In the genomic region with DNA sequence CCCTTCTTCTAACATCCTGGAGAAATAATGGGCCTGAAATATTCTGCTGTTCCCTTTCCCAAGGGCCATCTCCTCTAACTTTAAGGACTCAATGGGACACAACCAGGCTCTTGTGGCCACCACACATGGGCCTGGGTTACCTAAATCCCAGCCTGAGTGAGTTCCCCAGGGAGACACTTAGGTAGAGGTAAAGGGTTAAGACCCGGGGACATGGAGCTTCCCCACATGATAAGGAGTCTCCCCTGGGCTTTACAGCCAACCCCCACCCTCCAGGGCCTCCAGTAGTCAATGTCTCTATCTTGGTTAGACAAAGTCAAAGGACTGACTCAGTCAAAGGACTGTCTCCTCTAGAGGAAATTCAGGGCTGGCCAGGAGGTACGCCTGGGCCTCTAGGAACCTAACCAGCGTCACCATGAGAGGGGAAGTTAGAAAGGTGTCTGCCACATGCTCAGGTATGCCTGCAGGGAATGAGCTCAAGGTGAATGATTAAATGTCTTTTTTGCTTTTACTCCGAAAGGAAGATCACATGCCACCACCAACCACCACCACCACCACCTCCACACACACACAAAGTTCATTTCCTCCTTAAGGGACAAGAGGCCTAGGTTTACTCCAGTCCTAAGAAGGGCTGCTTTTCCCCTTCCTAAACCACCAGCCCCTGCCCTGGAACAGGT, we compare ENCODE assay signal across 9 cellular contexts. TPM values are rescaled to one million over a fixed set of nuclear protein-coding genes. Genes with fewer than 3 reads are reported as not detected.
DNase-seq lines count a peak whose midpoint lies in the region; ATAC-seq and TF ChIP-seq lines count a peak whose summit lies in the region.
"Had no signal": no experiment of that assay in that cellular context is flagged by ENCODE, and none has a peak within 500 bp of the region (broad histone marks: within the 10 kb centered on the region; RNA-seq: fewer than 3 reads in every experiment).

No MANE protein-coding gene starts in this region.

- H3K36me3 Mint-ChIP-seq in activated T-cell treated with anti-CD3 and anti-CD28 coated beads, Interleukin-2, amount 50 U/mL, for 24 hours (ENCODE audit: low read depth) = peaks cover 48% of the 10 kb centered on the region

- TF ChIP-seq RAD21 in HCT116 (IDR thresholded peaks at IDR 0.05; ENCODE audit: low read depth) = no peak

- no peaks in the 10 kb centered on the region for H3K9me3 ChIP-seq in HCT116 (ENCODE audit: control insufficient read depth in 1 of 2, insufficient read depth in 1 of 2, low read depth in 1 of 2, low read length in 2 of 2)

- H3K27me3 ChIP-seq in HCT116 (ENCODE audit: insufficient read depth, low read length) (no peaks in the 10 kb centered on the region), foreskin keratinocyte (no peaks in the 10 kb centered on the region)

- H3K79me2 ChIP-seq in HCT116 (ENCODE audit: insufficient read depth, low read length) = peaks cover 38% of the 10 kb centered on the region

- H3K27ac Mint-ChIP-seq in activated T-cell treated with anti-CD3 and anti-CD28 coated beads, Interleukin-2, amount 50 U/mL, for 24 hours = peak overlapping the region; percentile 88

- H3K4me1 Mint-ChIP-seq in activated T-cell treated with anti-CD3 and anti-CD28 coated beads, Interleukin-2, amount 50 U/mL, for 24 hours (ENCODE audit: low read depth) = peaks cover 84% of the 10 kb centered on the region

- peaks cover 9% of the 10 kb centered on the region; the same call in 1 of the 2 replicates for H4K20me1 ChIP-seq in HCT116 (ENCODE audit: insufficient read depth)

- H3K27me3 Mint-ChIP-seq in activated T-cell treated with anti-CD3 and anti-CD28 coated beads, Interleukin-2, amount 50 U/mL, for 24 hours = no peaks in the 10 kb centered on the region

- RAD21 ChIA-PET in HCT116 (lab: Charles Lee; ENCODE audit: low non-redundant PET in 1 of 2, low total read pairs in 2 of 2, uncharacterized antibody in 2 of 2, unreplicated experiment in 2 of 2) = interaction anchor here (0.6 to 3.7 kb wide), 5 partner anchors 28 to 549 kb away, joined by 3 to 14 read pairs (median 5); no protein-coding TSS in a partner anchor

- peaks cover 15 to 30% of the 10 kb centered on the region in 2 experiments for H3K36me3 ChIP-seq in HCT116 (ENCODE audit: control insufficient read depth in 1 of 2, insufficient read depth in 2 of 2, low read length in 2 of 2)

- no peaks in the 10 kb centered on the region for H3K9me2 ChIP-seq in HCT116 (ENCODE audit: insufficient read depth)

- no peak overlapping the region for H2AFZ ChIP-seq in HCT116 (ENCODE audit: low read depth, low read length, poor library complexity, severe bottlenecking)

- no peak for TF ChIP-seq CTCF in HCT116 (IDR thresholded peaks at IDR 0.05 in 2 of 3, conservative IDR thresholded peaks at IDR 0.05 in 1 of 3; ENCODE audit: borderline replicate concordance in 1 of 3, insufficient read depth in 1 of 3, low read depth in 2 of 3, low read length in 2 of 3)
- TF ChIP-seq CTCF in foreskin keratinocyte (conservative IDR thresholded peaks at IDR 0.05) = no peak

- H3K4me2 ChIP-seq in HCT116 (ENCODE audit: low read length) = peak overlapping the region; percentile 71

- TF ChIP-seq POLR2A in HCT116 (IDR thresholded peaks at IDR 0.05; ENCODE audit: borderline replicate concordance, extremely low read depth, insufficient read depth, insufficient read length) = no peak

- H3K4me1 ChIP-seq in HCT116 (ENCODE audit: control insufficient read depth in 1 of 2, insufficient read depth in 2 of 2, low read length in 2 of 2) (peaks cover 83 to 99% of the 10 kb centered on the region in 2 experiments), foreskin keratinocyte (peaks cover 13% of the 10 kb centered on the region)

- DNase-seq in HCT116 (ENCODE audit: low read depth, low spot score) = no peak
- DNase-seq in activated T-cell treated with anti-CD3 and anti-CD28 coated beads, Interleukin-2, amount 50 U/mL, for 24 hours = peak; percentile 62
- DNase-seq in foreskin keratinocyte = peak; percentile 97 to 99
- DNase-seq in sciatic nerve (ENCODE audit: low spot score) = peak; percentile 56
- DNase-seq in SKM-1 (lab: John Stamatoyannopoulos, UW; ENCODE audit: unreplicated experiment) = no peak
- no peak for DNase-seq in DMS114 treated with DMSO at 0.1 percent for 48 hours (lab: John Stamatoyannopoulos, UW; ENCODE audit: unreplicated experiment)
- no peak for DNase-seq in NCI-H510A treated with DMSO at 0.1 percent for 48 hours (lab: John Stamatoyannopoulos, UW)

- H3K9ac ChIP-seq in HCT116 (ENCODE audit: low read length) = peak overlapping the region; percentile 51

- ATAC-seq in HCT116 (peak; percentile 18), foreskin keratinocyte (peak; percentile 54), sciatic nerve (peak; percentile 18), GM18907 (IDR thresholded peaks at IDR 0.05; ENCODE audit: unreplicated experiment) (no peak)
- ATAC-seq: left colon had no signal

- POLR2A ChIA-PET in HCT116 (lab: Charles Lee) = interaction anchor here (0.8 to 5.7 kb wide), 13 partner anchors 11 to 842 kb away, joined by 3 to 45 read pairs (median 5); no protein-coding TSS in a partner anchor

- intact Hi-C loops in HCT116 (cut with micrococcal nuclease) = loop anchor here (2.0 to 10.0 kb wide), 5 partner anchors 97 to 843 kb away; no protein-coding TSS in a partner anchor
- intact Hi-C loops in sciatic nerve (cut with DNase I) = loop anchor here (10.0 kb wide), 1 partner anchor 231 kb away; no protein-coding TSS in a partner anchor

- no TSS peak for BruUV-seq in HCT116 (replicated peaks; lab: Mats Ljungman, UMichigan)

- CTCF ChIA-PET in HCT116 (lab: Charles Lee) = interaction anchor here (1.0 to 2.7 kb wide), 4 partner anchors 7 to 852 kb away, joined by 3 to 13 read pairs (median 4); no protein-coding TSS in a partner anchor

- H3K4me3 Mint-ChIP-seq in activated T-cell treated with anti-CD3 and anti-CD28 coated beads, Interleukin-2, amount 50 U/mL, for 24 hours = peak overlapping the region; percentile 41

- H3K9me3 Mint-ChIP-seq in activated T-cell treated with anti-CD3 and anti-CD28 coated beads, Interleukin-2, amount 50 U/mL, for 24 hours = no peaks in the 10 kb centered on the region

- H3K27ac ChIP-seq in HCT116 (ENCODE audit: low read depth, low read length) (peak overlapping the region; percentile 99), foreskin keratinocyte (peak overlapping the region; percentile 59)

- H3K4me3 ChIP-seq in HCT116 (replicated peaks in 1 of 2; ENCODE audit: low read depth in 1 of 2, low read length in 2 of 2) = no peak overlapping the region

TF ChIP-seq in HCT116, 20 proteins besides CTCF, POLR2A, EP300 and RAD21:
- peak; percentile 35 for TF ChIP-seq ZFX (IDR thresholded peaks at IDR 0.05)
- no peak for TF ChIP-seq YY1 (IDR thresholded peaks at IDR 0.05; ENCODE audit: extremely low read depth, insufficient replicate concordance, low read depth, low read length)

RNA-seq across cellular contexts. Expression of a gene that starts 6.9 kb away (rescaled TPM):
- total RNA-seq in HCT116 (2021; ENCODE audit: unreplicated experiment) = 304 TPM
- polyA plus RNA-seq in HCT116 (2012) = 177 and 302 TPM in 2 replicates
- total RNA-seq in foreskin keratinocyte = 169 and 246 TPM in 2 replicates
- 108 and 116 TPM in 2 replicates for polyA plus RNA-seq in foreskin keratinocyte
- total RNA-seq in sciatic nerve = 434 TPM

Comparison
In these comparisons a context has a peak if more than half of its experiments do, and no peak if none do; other contexts are left out.
1. DNase-seq: peak in activated T-cell treated with anti-CD3 and anti-CD28 coated beads, Interleukin-2, amount 50 U/mL, for 24 hours (single experiment), foreskin keratinocyte (2 of 2) and sciatic nerve (single experiment); none in HCT116 (single experiment), SKM-1 (single experiment), DMS114 treated with DMSO at 0.1 percent for 48 hours (single experiment) and NCI-H510A treated with DMSO at 0.1 percent for 48 hours (single experiment).